In the genomic region with DNA sequence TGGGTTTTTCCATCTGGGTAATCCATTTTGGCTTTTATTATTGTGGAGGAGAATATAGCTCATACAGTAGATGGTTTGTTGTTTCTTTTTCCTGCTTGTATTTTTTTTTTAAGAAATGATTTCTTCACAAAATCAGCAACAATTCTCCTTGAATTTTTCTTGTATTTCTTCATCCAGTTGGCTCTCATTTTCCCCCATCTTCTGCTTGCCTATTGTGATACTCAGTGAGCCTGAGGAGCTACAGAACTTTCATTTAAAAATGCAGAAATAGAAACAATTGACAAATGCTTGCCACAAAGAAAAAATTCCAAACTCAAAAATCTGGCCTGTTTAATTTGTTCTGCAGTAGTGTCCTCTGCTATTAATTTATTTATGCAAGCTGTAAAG, we compare ENCODE assay signal across 21 cellular contexts.
A peak's percentile ranks its signal among the peaks of the same experiment; 100 is the strongest.
DNase-seq lines count a peak whose midpoint lies in the region; ATAC-seq and TF ChIP-seq lines count a peak whose summit lies in the region.
"Had no signal": no experiment of that assay in that cellular context is flagged by ENCODE, and none has a peak within 500 bp of the region (broad histone marks: within the 10 kb centered on the region; RNA-seq: fewer than 3 reads in every experiment).

No MANE protein-coding gene starts in this region.

- peak overlapping the region; percentile 10 for H3K27ac Mint-ChIP-seq in activated T-helper 17 cell treated with anti-CD3 and anti-CD28 coated beads, Interleukin-2, amount 50 U/mL, for 72 hours
- H3K27ac Mint-ChIP-seq: activated CD8-positive, alpha-beta memory T cell treated with anti-CD3 and anti-CD28 coated beads, Interleukin-2, amount 10 ng/mL, durations not matched to agents 7 days and 5 days; CD8-positive, alpha-beta memory T cell; memory B cell; stimulated activated memory B cell treated with anti-CD40 and anti-IgM and Interleukin-4, amounts not matched to agents 10 μg/mL and 1 μg/mL and 100 μg/mL, for 72 hours; T-cell had no signal

- no peak for TF ChIP-seq POLR2A in lower leg skin (IDR thresholded peaks at IDR 0.05)

- no peaks in the 10 kb centered on the region for H3K27me3 ChIP-seq in heart right ventricle
- H3K27me3 ChIP-seq in foreskin keratinocyte: no peaks in the 10 kb centered on the region
- H3K27me3 ChIP-seq in subcutaneous abdominal adipose tissue (ENCODE audit: control insufficient read depth in 5 of 5, insufficient read depth in 4 of 5, low read length in 5 of 5): no peaks in the 10 kb centered on the region
- H3K27me3 ChIP-seq in H7 (ENCODE audit: control insufficient read depth, insufficient read depth, low read length): no peaks in the 10 kb centered on the region
- H3K27me3 ChIP-seq: body of pancreas, Peyer's patch, right lobe of liver, upper lobe of right lung had no signal

- H3K4me1 Mint-ChIP-seq in activated T-helper 17 cell treated with anti-CD3 and anti-CD28 coated beads, Interleukin-2, amount 50 U/mL, for 72 hours: peaks cover 7% of the 10 kb centered on the region
- H3K4me1 Mint-ChIP-seq: stimulated activated memory B cell treated with anti-CD40 and anti-IgM and Interleukin-4, amounts not matched to agents 10 μg/mL and 1 μg/mL and 100 μg/mL, for 72 hours had no signal

- no peak for TF ChIP-seq CTCF in heart right ventricle (IDR thresholded peaks at IDR 0.05)
- no peak for TF ChIP-seq CTCF in foreskin keratinocyte (conservative IDR thresholded peaks at IDR 0.05)
- no peak for TF ChIP-seq CTCF in lower leg skin (IDR thresholded peaks at IDR 0.05)

- ATAC-seq in heart right ventricle (no peak), left ventricle myocardium superior (no peak), foreskin keratinocyte (no peak)
- ATAC-seq in activated T-helper 17 cell treated with anti-CD3 and anti-CD28 coated beads, Interleukin-2, amount 50 U/mL, for 72 hours (replicated peaks): no peak
- ATAC-seq: activated CD8-positive, alpha-beta memory T cell treated with anti-CD3 and anti-CD28 coated beads, Interleukin-2, amount 10 ng/mL, durations not matched to agents 7 days and 5 days; body of pancreas; right lobe of liver; stimulated activated memory B cell treated with anti-CD40 and anti-IgM and Interleukin-4, amounts not matched to agents 10 μg/mL and 1 μg/mL and 100 μg/mL, for 72 hours; T-cell; upper lobe of right lung had no signal

- intact Hi-C loops in heart right ventricle (cut with DNase I): no loop called here
- intact Hi-C loops in left ventricle myocardium superior (cut with micrococcal nuclease): no loop called here
- intact Hi-C loops in lower leg skin (cut with DNase I; ENCODE audit: low total_unique reads): no loop called here

- H3K36me3 ChIP-seq in heart right ventricle (no peaks in the 10 kb centered on the region), subcutaneous abdominal adipose tissue (ENCODE audit: control insufficient read depth in 5 of 5, insufficient read depth in 5 of 5, low read length in 5 of 5) (no peaks in the 10 kb centered on the region), H7 (replicated peaks; ENCODE audit: control insufficient read depth, insufficient read depth, low read length) (no peaks in the 10 kb centered on the region)
- H3K36me3 ChIP-seq: Peyer's patch, right lobe of liver, upper lobe of right lung had no signal

- H3K9me3 ChIP-seq in heart right ventricle: no peaks in the 10 kb centered on the region
- no peaks in the 10 kb centered on the region for H3K9me3 ChIP-seq in subcutaneous abdominal adipose tissue (ENCODE audit: control insufficient read depth in 5 of 5, low read length in 5 of 5)
- H3K9me3 ChIP-seq: body of pancreas, Peyer's patch, right lobe of liver, upper lobe of right lung had no signal

- no peaks in the 10 kb centered on the region for H3K27me3 Mint-ChIP-seq in activated T-helper 17 cell treated with anti-CD3 and anti-CD28 coated beads, Interleukin-2, amount 50 U/mL, for 72 hours
- H3K27me3 Mint-ChIP-seq: activated CD8-positive, alpha-beta memory T cell treated with anti-CD3 and anti-CD28 coated beads, Interleukin-2, amount 10 ng/mL, durations not matched to agents 7 days and 5 days; CD8-positive, alpha-beta memory T cell; memory B cell; stimulated activated memory B cell treated with anti-CD40 and anti-IgM and Interleukin-4, amounts not matched to agents 10 μg/mL and 1 μg/mL and 100 μg/mL, for 72 hours; T-cell had no signal

- no peaks in the 10 kb centered on the region for H3K9me3 Mint-ChIP-seq in activated T-helper 17 cell treated with anti-CD3 and anti-CD28 coated beads, Interleukin-2, amount 50 U/mL, for 72 hours
- H3K9me3 Mint-ChIP-seq: CD8-positive, alpha-beta memory T cell; memory B cell; stimulated activated memory B cell treated with anti-CD40 and anti-IgM and Interleukin-4, amounts not matched to agents 10 μg/mL and 1 μg/mL and 100 μg/mL, for 72 hours; T-cell had no signal

- H3K27ac ChIP-seq in heart right ventricle: peak overlapping the region in 7 of 10 donors; percentile 5 to 71 (median 44)
- peak overlapping the region; percentile 25 for H3K27ac ChIP-seq in foreskin keratinocyte
- H3K27ac ChIP-seq in subcutaneous abdominal adipose tissue (ENCODE audit: low read depth, low read length): peak overlapping the region; percentile 70
- H3K27ac ChIP-seq: body of pancreas, Peyer's patch, right lobe of liver, upper lobe of right lung had no signal

- peak overlapping the region; percentile 20 for H3K4me3 Mint-ChIP-seq in activated T-helper 17 cell treated with anti-CD3 and anti-CD28 coated beads, Interleukin-2, amount 50 U/mL, for 72 hours
- H3K4me3 Mint-ChIP-seq: activated CD8-positive, alpha-beta memory T cell treated with anti-CD3 and anti-CD28 coated beads, Interleukin-2, amount 10 ng/mL, durations not matched to agents 7 days and 5 days; CD8-positive, alpha-beta memory T cell; memory B cell; stimulated activated memory B cell treated with anti-CD40 and anti-IgM and Interleukin-4, amounts not matched to agents 10 μg/mL and 1 μg/mL and 100 μg/mL, for 72 hours; T-cell had no signal

- peak overlapping the region in 6 of 10 donors; percentile 2 to 24 (median 3) for H3K4me3 ChIP-seq in heart right ventricle
- peak overlapping the region in 2 of 5 donors; percentile 15 to 55 for H3K4me3 ChIP-seq in subcutaneous abdominal adipose tissue (ENCODE audit: low read depth in 1 of 5, low read length in 5 of 5)
- H3K4me3 ChIP-seq in H7 (ENCODE audit: insufficient read depth, low read depth, low read length): no peak overlapping the region
- no peak overlapping the region for H3K4me3 ChIP-seq in lower leg skin (ENCODE audit: low read depth, poor library complexity, severe bottlenecking)
- H3K4me3 ChIP-seq: body of pancreas, Peyer's patch, right lobe of liver, upper lobe of right lung had no signal

- H3K9ac ChIP-seq in subcutaneous abdominal adipose tissue (ENCODE audit: low read length in 5 of 5): peak overlapping the region in 1 of 5 donors; percentile 3

- no peaks in the 10 kb centered on the region for H3K36me3 Mint-ChIP-seq in activated T-helper 17 cell treated with anti-CD3 and anti-CD28 coated beads, Interleukin-2, amount 50 U/mL, for 72 hours (ENCODE audit: low read depth)
- H3K36me3 Mint-ChIP-seq: activated CD8-positive, alpha-beta memory T cell treated with anti-CD3 and anti-CD28 coated beads, Interleukin-2, amount 10 ng/mL, durations not matched to agents 7 days and 5 days had no signal

- H3K4me1 ChIP-seq in heart right ventricle (peaks cover 0 to 42% (median 18%) of the 10 kb centered on the region in 9 donors), foreskin keratinocyte (peaks cover 12% of the 10 kb centered on the region), subcutaneous abdominal adipose tissue (ENCODE audit: control insufficient read depth in 5 of 5, insufficient read depth in 5 of 5, low read length in 5 of 5) (peaks cover 0 to 19% (median 2%) of the 10 kb centered on the region in 5 donors)
- H3K4me1 ChIP-seq: Peyer's patch, right lobe of liver had no signal

- DNase-seq in heart right ventricle: no peak
- DNase-seq in left ventricle myocardium superior: no peak
- no peak for DNase-seq in foreskin keratinocyte
- DNase-seq in H7: no peak
- DNase-seq in lower leg skin (ENCODE audit: low spot score in 2 of 2): no peak
- no peak for DNase-seq in HK-2 (ENCODE audit: unreplicated experiment)
- DNase-seq: activated CD8-positive, alpha-beta memory T cell treated with anti-CD3 and anti-CD28 coated beads, Interleukin-2, amount 10 ng/mL, durations not matched to agents 7 days and 5 days; activated gamma-delta T cell treated with Interleukin-2 at 50 U/mL for 16 hours; body of pancreas; CD8-positive, alpha-beta memory T cell; effector CD4-positive, alpha-beta T cell; NCI-H2029 treated with DMSO at 0.1 percent for 48 hours; NCI-H526; Peyer's patch; right lobe of liver; T-cell; upper lobe of right lung had no signal

Comparison
In these comparisons a context has a peak if more than half of its experiments do, and no peak if none do; other contexts are left out.
1. H3K4me3 ChIP-seq: peak in heart right ventricle (6 of 10); none in H7 (single experiment) and lower leg skin (single experiment).
2. Peak in every context shown above with its lines, with median percentiles within 50 percentile points of each other: H3K27ac ChIP-seq.